1 cellular context compared by ENCODE assay signal in genomic region chr1:186828612-186829542, GRCh38.
TF ChIP-seq lines count a peak whose summit lies in the region.

TSS of gene PLA2G4A (plus strand) at chr1:186828949. CDS start at chr1:186854355, 25,406 bp downstream.

TF ChIP-seq in HEK293, 187 proteins besides CTCF, POLR2A, EP300 and RAD21 (continued from another document and continues in another):
- TF ChIP-seq ZBTB6 (tag by site-specific recombination; IDR thresholded peaks at IDR 0.05) (no peak), ZNF792 (tag by site-specific recombination; IDR thresholded peaks at IDR 0.05) (no peak), ZBTB11 (tag by site-specific recombination; conservative IDR thresholded peaks at IDR 0.05; ENCODE audit: low read depth) (0 out of 2 replicates have a peak, but pooled peaks have one; percentile 15), ZNF248 (tag by site-specific recombination; IDR thresholded peaks at IDR 0.05) (no peak), GFI1B (tag by site-specific recombination; IDR thresholded peaks at IDR 0.05) (no peak), ZNF416 (tag by site-specific recombination; IDR thresholded peaks at IDR 0.05) (no peak), ZNF311 (tag by site-specific recombination; IDR thresholded peaks at IDR 0.05; ENCODE audit: borderline replicate concordance) (no peak), PRDM1 (tag by site-specific recombination; IDR thresholded peaks at IDR 0.05) (0 out of 2 replicates have a peak, but pooled peaks have one; percentile 42), ZBTB49 (tag by site-specific recombination; IDR thresholded peaks at IDR 0.05; ENCODE audit: low read depth) (no peak), ZNF132 (tag by site-specific recombination; IDR thresholded peaks at IDR 0.05; ENCODE audit: borderline replicate concordance) (no peak), EGR2 (tag by site-specific recombination; IDR thresholded peaks at IDR 0.05; ENCODE audit: low read depth) (no peak), SCRT1 (tag by site-specific recombination; IDR thresholded peaks at IDR 0.05; ENCODE audit: borderline replicate concordance) (no peak), ZNF692 (tag by site-specific recombination; IDR thresholded peaks at IDR 0.05) (peak; percentile 46; the same call in 1 of the 2 replicates), ZNF596 (tag by site-specific recombination; IDR thresholded peaks at IDR 0.05) (no peak), ZNF335 (tag by site-specific recombination; conservative IDR thresholded peaks at IDR 0.05) (peak; percentile 51), SP3 (tag by site-specific recombination; IDR thresholded peaks at IDR 0.05) (0 out of 2 replicates have a peak, but pooled peaks have one; percentile 37), SP2 (tag by site-specific recombination; IDR thresholded peaks at IDR 0.05) (no peak), ZNF433 (tag by site-specific recombination; IDR thresholded peaks at IDR 0.05; ENCODE audit: low read depth) (no peak), PRDM10 (tag by site-specific recombination; IDR thresholded peaks at IDR 0.05) (peak; percentile 57; the same call in 1 of the 2 replicates), ZNF704 (tag by site-specific recombination; IDR thresholded peaks at IDR 0.05) (no peak), ZNF266 (tag by site-specific recombination; IDR thresholded peaks at IDR 0.05; ENCODE audit: low read depth) (peak; percentile 11; the same call in 1 of the 2 replicates), ZNF664 (tag by site-specific recombination; IDR thresholded peaks at IDR 0.05) (no peak), ZXDB (tag by site-specific recombination; IDR thresholded peaks at IDR 0.05) (no peak), ZNF561 (tag by site-specific recombination; IDR thresholded peaks at IDR 0.05; ENCODE audit: borderline replicate concordance) (no peak), ATF2 (tag by site-specific recombination; IDR thresholded peaks at IDR 0.05; ENCODE audit: low read depth) (no peak), ZNF521 (tag by site-specific recombination; IDR thresholded peaks at IDR 0.05) (no peak), ZNF555 (tag by site-specific recombination; conservative IDR thresholded peaks at IDR 0.05) (no peak), ZBTB10 (tag by site-specific recombination; IDR thresholded peaks at IDR 0.05) (no peak), ZNF747 (tag by site-specific recombination; IDR thresholded peaks at IDR 0.05) (no peak), ZNF169 (tag by site-specific recombination; IDR thresholded peaks at IDR 0.05) (no peak), PATZ1 (tag by site-specific recombination; IDR thresholded peaks at IDR 0.05) (no peak), ZNF184 (tag by site-specific recombination; IDR thresholded peaks at IDR 0.05) (no peak), ZNF280C (tag by site-specific recombination; IDR thresholded peaks at IDR 0.05) (no peak), SCRT2 (tag by site-specific recombination; IDR thresholded peaks at IDR 0.05) (no peak), ZSCAN16 (tag by site-specific recombination; IDR thresholded peaks at IDR 0.05) (no peak)
